Comparison of ENCODE assay signal across 7 cellular contexts in the genomic region with DNA sequence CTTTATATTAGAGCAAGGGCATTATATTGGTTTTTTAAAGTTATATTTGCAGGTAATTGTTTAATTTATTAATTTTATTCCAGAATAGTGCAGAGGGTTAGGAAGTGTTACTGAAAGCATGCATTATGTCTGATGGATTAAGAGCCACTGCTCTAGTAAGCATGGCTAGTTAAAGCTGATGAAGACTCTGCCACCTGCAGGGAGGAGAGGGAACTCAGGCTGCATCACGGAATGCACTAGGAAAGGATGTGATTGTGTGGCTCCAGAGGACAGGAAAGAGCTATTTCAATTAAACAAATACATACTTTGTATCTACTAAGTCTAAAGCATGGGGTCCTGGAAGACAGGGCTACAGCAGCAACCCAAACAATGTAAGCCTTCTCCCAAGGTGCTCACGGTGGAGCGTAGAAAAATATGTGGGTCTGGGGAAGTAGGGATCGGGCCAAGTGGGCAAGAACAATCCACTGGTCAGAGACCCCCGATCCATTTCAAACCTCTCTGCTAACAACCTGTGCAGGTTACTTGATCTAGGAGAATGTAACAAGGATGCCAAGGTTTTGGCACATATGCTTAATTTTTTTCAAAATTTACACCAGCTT. TPM values are rescaled to one million over a fixed set of nuclear protein-coding genes. Genes with fewer than 3 reads are reported as not detected.
DNase-seq lines count a peak whose midpoint lies in the region; ATAC-seq, FAIRE-seq and TF ChIP-seq lines count a peak whose summit lies in the region.

No MANE protein-coding gene starts in this region.

- intact Hi-C loops in adrenal gland (cut with DNase I), result no loop called here
- intact Hi-C loops in activated CD4-positive, alpha-beta memory T cell treated with anti-CD3 and anti-CD28 coated beads for 36 hours (cut with micrococcal nuclease), result no loop called here

- POLR2A ChIA-PET in activated CD4-positive, alpha-beta memory T cell treated with anti-CD3 and anti-CD28 coated beads for 36 hours (lab: Charles Lee), result no interaction called here

- TF ChIP-seq POLR2A in GM18505 (IDR thresholded peaks at IDR 0.05; ENCODE audit: borderline replicate concordance, extremely low read depth, insufficient read depth, insufficient read length), result no peak
- TF ChIP-seq POLR2A in adrenal gland (IDR thresholded peaks at IDR 0.05), result no peak
- TF ChIP-seq POLR2A in GM12891 (IDR thresholded peaks at IDR 0.05; ENCODE audit: low read depth, low read length), result no peak

- H3K36me3 ChIP-seq in adrenal gland (replicated peaks in 1 of 2), result no peaks in the 10 kb centered on the region

- DNase-seq in LHCN-M2 (ENCODE audit: low read depth) (peak; percentile 55), adrenal gland (peak; percentile 18 to 71 (median 39)), iris pigment epithelial cell (ENCODE audit: low read depth) (peak; percentile 62), HuH-7.5 (ENCODE audit: low spot score) (no peak), GM12891 (ENCODE audit: insufficient read length, low spot score) (no peak)
- DNase-seq in activated CD4-positive, alpha-beta memory T cell treated with anti-CD3 and anti-CD28 coated beads for 36 hours, result no peak

- no peak overlapping the region for H3K4me3 ChIP-seq in adrenal gland

- no peak overlapping the region for H3K27ac ChIP-seq in adrenal gland

- H3K4me3 Mint-ChIP-seq in activated CD4-positive, alpha-beta memory T cell treated with anti-CD3 and anti-CD28 coated beads for 36 hours, result no peak overlapping the region

- H3K9me3 ChIP-seq in adrenal gland (replicated peaks in 1 of 3), result no peaks in the 10 kb centered on the region

- peak; percentile 30 to 61 (median 55) for TF ChIP-seq CTCF in adrenal gland (IDR thresholded peaks at IDR 0.05)

- peaks cover 1% of the 10 kb centered on the region for H3K27me3 Mint-ChIP-seq in activated CD4-positive, alpha-beta memory T cell treated with anti-CD3 and anti-CD28 coated beads for 36 hours

- H3K4me1 ChIP-seq in adrenal gland (replicated peaks in 1 of 2), result no peaks in the 10 kb centered on the region

- peaks cover 3% of the 10 kb centered on the region for H3K27me3 ChIP-seq in adrenal gland

- H3K36me3 Mint-ChIP-seq in activated CD4-positive, alpha-beta memory T cell treated with anti-CD3 and anti-CD28 coated beads for 36 hours, result no peaks in the 10 kb centered on the region

- CTCF ChIA-PET in activated CD4-positive, alpha-beta memory T cell treated with anti-CD3 and anti-CD28 coated beads for 36 hours (lab: Charles Lee), result interaction anchor here (1.3 kb wide), 1 partner anchor 28 kb away, joined by 3 read pairs; no protein-coding TSS in a partner anchor

- FAIRE-seq in GM12891 (lab: Jason Lieb, UNC), result no peak

- H3K4me1 Mint-ChIP-seq in activated CD4-positive, alpha-beta memory T cell treated with anti-CD3 and anti-CD28 coated beads for 36 hours (ENCODE audit: low read depth), result no peaks in the 10 kb centered on the region

- 70 to 76% (median 73%) methylated on average over 5 of the region's 5 CpGs for WGBS in adrenal gland, 4 donors

- H3K27ac Mint-ChIP-seq in activated CD4-positive, alpha-beta memory T cell treated with anti-CD3 and anti-CD28 coated beads for 36 hours, result no peak overlapping the region

- peak; percentile 56 for ATAC-seq in GM18505 (IDR thresholded peaks at IDR 0.05; ENCODE audit: unreplicated experiment)

- peaks cover 10% of the 10 kb centered on the region for H3K9me3 Mint-ChIP-seq in activated CD4-positive, alpha-beta memory T cell treated with anti-CD3 and anti-CD28 coated beads for 36 hours

TF ChIP-seq in GM12891, 5 proteins besides CTCF, POLR2A, EP300 and RAD21:
- no peak for TF ChIP-seq POLR2AphosphoS5 (IDR thresholded peaks at IDR 0.05; ENCODE audit: low read depth, low read length)
- TF ChIP-seq POU2F2 (IDR thresholded peaks at IDR 0.05; ENCODE audit: low read depth, low read length), result no peak
- no peak for TF ChIP-seq PAX5 (IDR thresholded peaks at IDR 0.05; ENCODE audit: insufficient read depth, low read length, severe bottlenecking)
- no peak for TF ChIP-seq TAF1 (IDR thresholded peaks at IDR 0.05; ENCODE audit: low read depth, low read length)
- no peak for TF ChIP-seq SPI1 (IDR thresholded peaks at IDR 0.05; ENCODE audit: low read depth, low read length)
TF ChIP-seq in GM12891: peak in this region for 0.

RNA-seq across cellular contexts. Expression of a gene that starts 15.3 kb away (rescaled TPM):
- total RNA-seq in LHCN-M2 (2014; rRNA removed) (not detected in 2 replicates), adrenal gland (not detected)
- not detected for polyA plus RNA-seq in LHCN-M2 (2012)
- polyA plus RNA-seq in adrenal gland, result not detected
- total RNA-seq in activated CD4-positive, alpha-beta memory T cell treated with anti-CD3 and anti-CD28 coated beads for 36 hours, result not detected
- polyA plus RNA-seq in GM12891 (2012; ENCODE audit: low read depth, missing spikeins), result not detected

RNA-seq across cellular contexts. Expression of a gene that starts 48.3 kb away (rescaled TPM):
- total RNA-seq in LHCN-M2 (2014; rRNA removed) (1.2 and 1.9 TPM in 2 replicates), adrenal gland (1 to 10 TPM in 5 of 8 donors, under 1 TPM in 3; 0.69 to 3.8 (median 1.1) TPM)
- polyA plus RNA-seq in LHCN-M2 (2012), result 2.5 TPM
- polyA plus RNA-seq in adrenal gland, result 1 to 10 TPM in 2 of 3 donors, under 1 TPM in 1; 0.60 to 3.4 (median 2.1) TPM
- total RNA-seq in activated CD4-positive, alpha-beta memory T cell treated with anti-CD3 and anti-CD28 coated beads for 36 hours, result under 1 TPM in 1 of 2 experiments, not detected in 1; 0.12 TPM
- polyA plus RNA-seq in GM12891 (2012; ENCODE audit: low read depth, missing spikeins), result not detected

RNA-seq across cellular contexts. Expression of a gene that starts 52.9 kb away (rescaled TPM):
- total RNA-seq in LHCN-M2 (2014; rRNA removed) (9.8 and 11.0 TPM in 2 replicates), adrenal gland (10 to 100 TPM in 1 of 8 donors, 1 to 10 TPM in 7; 3.2 to 11.4 (median 5.3) TPM)
- polyA plus RNA-seq in LHCN-M2 (2012), result 5.2 TPM
- polyA plus RNA-seq in adrenal gland, result 1 to 10 TPM; 2.5 to 3.3 (median 2.5) TPM
- total RNA-seq in activated CD4-positive, alpha-beta memory T cell treated with anti-CD3 and anti-CD28 coated beads for 36 hours, result 1 to 10 TPM; 3.8 to 4.3 TPM
- 0.80 TPM for polyA plus RNA-seq in GM12891 (2012; ENCODE audit: low read depth, missing spikeins)

Comparison
In these comparisons a context has a peak if more than half of its experiments do, and no peak if none do; other contexts are left out.
1. DNase-seq: peak in LHCN-M2 (single experiment), adrenal gland (7 of 7) and iris pigment epithelial cell (single experiment); none in activated CD4-positive, alpha-beta memory T cell treated with anti-CD3 and anti-CD28 coated beads for 36 hours (single experiment), HuH-7.5 (single experiment) and GM12891 (single experiment).